In genomic region chr12:74111688-74112360, GRCh38 we compare ENCODE assay signal across 8 cellular contexts.
DNase-seq lines count a peak whose midpoint lies in the region; ATAC-seq and FAIRE-seq lines count a peak whose summit lies in the region.

No MANE protein-coding gene starts in this region.

- no peak for FAIRE-seq in GM19239 (lab: Jason Lieb, UNC)

- DNase-seq in AML-193 (lab: John Stamatoyannopoulos, UW) (peak; percentile 6 to 16), OCI-M1 (lab: John Stamatoyannopoulos, UW) (peak; percentile 55), iPS DF 19.7 (ENCODE audit: low read depth, low spot score) (peak; percentile 12), foreskin melanocyte (no peak), GM19239 (ENCODE audit: insufficient read length, low spot score) (no peak)

- ATAC-seq in GM18867 (IDR thresholded peaks at IDR 0.05; ENCODE audit: unreplicated experiment) (peak; percentile 65), GM21360 (IDR thresholded peaks at IDR 0.05; ENCODE audit: unreplicated experiment) (no peak), GM21367 (IDR thresholded peaks at IDR 0.05; ENCODE audit: unreplicated experiment) (no peak)

Comparison
In these comparisons a context has a peak if more than half of its experiments do, and no peak if none do; other contexts are left out.
1. DNase-seq: peak in AML-193 (2 of 2), OCI-M1 (single experiment) and iPS DF 19.7 (single experiment); none in foreskin melanocyte (single experiment) and GM19239 (single experiment).